1 cellular context compared by ENCODE assay signal in the genomic region with DNA sequence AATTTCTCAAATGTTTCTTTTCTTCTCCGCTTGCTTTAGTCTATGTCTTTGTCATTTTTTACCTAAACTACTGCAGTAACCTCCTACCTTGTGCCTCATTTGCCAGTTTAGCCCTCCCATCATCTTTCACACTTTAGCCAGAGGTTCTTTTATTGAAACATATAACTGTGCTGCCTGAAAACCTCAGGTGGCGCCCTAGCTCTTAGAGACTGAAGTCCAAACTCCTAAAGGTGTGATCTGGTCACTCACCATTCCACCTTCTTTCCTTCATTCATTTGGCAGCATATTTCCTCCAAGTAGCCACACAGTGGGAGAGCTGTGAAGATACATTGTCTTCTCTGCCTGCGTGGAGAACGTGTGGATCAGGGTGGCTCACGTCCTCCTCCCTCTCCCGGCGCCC.
TF ChIP-seq lines count a peak whose summit lies in the region.

No MANE protein-coding gene starts in this region.

TF ChIP-seq in H1, 55 proteins besides CTCF, POLR2A, EP300 and RAD21:
- TF ChIP-seq FOSL1 (IDR thresholded peaks at IDR 0.05; ENCODE audit: insufficient read depth, low read depth, low read length) (no peak), TAF1 (IDR thresholded peaks at IDR 0.05; ENCODE audit: low read depth, low read length) (no peak), RXRA (IDR thresholded peaks at IDR 0.05; ENCODE audit: insufficient read depth, low read depth, low read length) (no peak), SIRT6 (IDR thresholded peaks at IDR 0.05; ENCODE audit: low read length) (no peak), TBP (IDR thresholded peaks at IDR 0.05; ENCODE audit: low read depth, low read length) (no peak), EZH2 (IDR thresholded peaks at IDR 0.05; ENCODE audit: low read depth, low read length, severe bottlenecking) (no peak), BACH1 (IDR thresholded peaks at IDR 0.05; ENCODE audit: low read length) (no peak), SP4 (IDR thresholded peaks at IDR 0.05; ENCODE audit: low read length) (no peak), SP2 (IDR thresholded peaks at IDR 0.05; ENCODE audit: low read length) (no peak), KDM1A (IDR thresholded peaks at IDR 0.05; ENCODE audit: borderline replicate concordance, low read length) (no peak), NRF1 (IDR thresholded peaks at IDR 0.05; ENCODE audit: low read depth, low read length) (no peak), HDAC2 (IDR thresholded peaks at IDR 0.05; ENCODE audit: borderline replicate concordance in 1 of 2, low read depth in 2 of 2, low read length in 2 of 2) (no peak), CHD2 (IDR thresholded peaks at IDR 0.05; ENCODE audit: low read length) (no peak), ZNF274 (IDR thresholded peaks at IDR 0.05; ENCODE audit: borderline replicate concordance, extremely low read depth, low read length) (no peak), NANOG (IDR thresholded peaks at IDR 0.05; ENCODE audit: insufficient read depth, low read depth, low read length, poor library complexity, severe bottlenecking) (no peak), RFX5 (IDR thresholded peaks at IDR 0.05; ENCODE audit: borderline replicate concordance, low read depth, low read length) (no peak), KDM4A (IDR thresholded peaks at IDR 0.05; ENCODE audit: low read depth, low read length, severe bottlenecking) (no peak), CREB1 (IDR thresholded peaks at IDR 0.05) (no peak), CBX8 (IDR thresholded peaks at IDR 0.05; ENCODE audit: borderline replicate concordance, low read depth, low read length) (no peak)
TF ChIP-seq in H1: peak in this region for 0.
